8 cellular contexts compared by ENCODE assay signal in the genomic region with DNA sequence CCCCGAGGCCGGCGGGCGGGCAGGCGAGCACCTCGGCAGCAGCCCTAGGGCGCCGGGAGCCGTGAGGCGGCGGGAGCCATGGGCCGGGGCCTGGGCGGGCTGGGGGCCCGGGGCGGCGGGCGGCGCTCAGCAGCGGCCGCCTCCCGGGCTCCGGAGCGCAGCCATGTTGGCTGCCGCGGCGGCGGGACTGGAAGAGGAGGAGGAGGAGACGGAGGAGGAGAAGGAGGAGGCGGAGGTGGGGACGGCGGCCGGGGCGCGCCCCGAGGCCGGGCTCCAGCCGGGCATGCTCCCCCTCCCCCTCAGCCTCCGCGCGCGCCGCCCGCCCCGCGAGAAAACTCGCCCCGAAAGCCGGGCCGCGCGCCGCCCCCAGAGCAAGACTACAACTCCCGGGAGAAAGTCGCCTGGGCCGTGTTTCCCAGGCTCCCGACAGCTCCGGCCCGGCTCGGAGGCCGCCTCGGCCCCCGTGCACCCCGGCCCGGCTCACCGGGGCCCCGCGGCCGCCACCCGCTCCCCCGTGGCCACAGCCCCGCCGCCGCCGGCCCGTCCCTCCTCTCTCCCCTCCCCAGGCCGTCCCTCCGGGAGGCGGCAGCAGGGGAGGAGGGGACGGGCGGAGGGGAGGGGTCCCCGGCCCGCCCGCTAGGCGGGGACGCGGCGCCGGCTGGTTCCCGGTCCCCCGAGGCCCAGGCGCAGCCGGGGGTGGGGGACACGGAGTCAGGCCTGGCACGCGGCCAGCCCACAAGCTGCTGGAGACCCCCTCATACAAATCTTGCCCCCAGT. TPM values are rescaled to one million over a fixed set of nuclear protein-coding genes. Genes with fewer than 3 reads are reported as not detected.
DNase-seq lines count a peak whose midpoint lies in the region; ATAC-seq and TF ChIP-seq lines count a peak whose summit lies in the region.

Gene DLG5, minus strand, starts transcription at position 190 of the 777 bp plus-strand sequence. CDS start 235 bp downstream, outside the sequence.

- ATAC-seq in GM19395 (IDR thresholded peaks at IDR 0.05; ENCODE audit: unreplicated experiment), result peak; percentile 62

- H3K36me3 ChIP-seq in Caco-2 (ENCODE audit: control insufficient read depth, insufficient read depth, low read length) (no peaks in the 10 kb centered on the region), esophagus muscularis mucosa (no peaks in the 10 kb centered on the region), mucosa of rectum (ENCODE audit: control insufficient read depth in 2 of 2, insufficient read depth in 2 of 2, low read length in 2 of 2) (peaks cover 0 to under 1% of the 10 kb centered on the region in 2 donors), tibial nerve (no peaks in the 10 kb centered on the region)

- DNase-seq in Caco-2 (peak; percentile 65 to 70), HUDEP-2 (lab: John Stamatoyannopoulos, UW; ENCODE audit: unreplicated experiment in 76 of 76) (peak in 42 of 76 experiments; percentile 5 to 52 (median 26)), esophagus muscularis mucosa (ENCODE audit: extremely low spot score) (no peak), tibial nerve (ENCODE audit: low spot score in 2 of 2) (peak; percentile 31 to 40), DMS153 treated with DMSO at 0.1 percent for 48 hours (lab: John Stamatoyannopoulos, UW; ENCODE audit: unreplicated experiment) (no peak)
- DNase-seq in activated CD4-positive, alpha-beta memory T cell treated with anti-CD3 and anti-CD28 coated beads for 36 hours, result peak; percentile 34

- no peaks in the 10 kb centered on the region for H3K27me3 Mint-ChIP-seq in Caco-2 (ENCODE audit: insufficient read depth, unreplicated experiment)
- H3K27me3 Mint-ChIP-seq in activated CD4-positive, alpha-beta memory T cell treated with anti-CD3 and anti-CD28 coated beads for 36 hours, result peaks cover 42% of the 10 kb centered on the region

- no peaks in the 10 kb centered on the region for H3K9me3 Mint-ChIP-seq in Caco-2 (ENCODE audit: unreplicated experiment)
- no peaks in the 10 kb centered on the region for H3K9me3 Mint-ChIP-seq in activated CD4-positive, alpha-beta memory T cell treated with anti-CD3 and anti-CD28 coated beads for 36 hours

- H3K4me3 Mint-ChIP-seq in Caco-2 (ENCODE audit: unreplicated experiment), result peak within 1 kb of the TSS; percentile 89
- H3K4me3 Mint-ChIP-seq in activated CD4-positive, alpha-beta memory T cell treated with anti-CD3 and anti-CD28 coated beads for 36 hours, result peak within 1 kb of the TSS; percentile 64

- TF ChIP-seq POLR2A in esophagus muscularis mucosa (IDR thresholded peaks at IDR 0.05; ENCODE audit: low read depth) (no peak), tibial nerve (IDR thresholded peaks at IDR 0.05) (peak in 1 of 2 donors; percentile 30)

- no peaks in the 10 kb centered on the region for H3K9me3 ChIP-seq in Caco-2
- H3K9me3 ChIP-seq in esophagus muscularis mucosa, result no peaks in the 10 kb centered on the region
- no peaks in the 10 kb centered on the region for H3K9me3 ChIP-seq in mucosa of rectum (ENCODE audit: control insufficient read depth in 2 of 2, low read length in 2 of 2)
- no peaks in the 10 kb centered on the region for H3K9me3 ChIP-seq in tibial nerve

- peak within 1 kb of the TSS; percentile 74 for H3K27ac Mint-ChIP-seq in Caco-2 (ENCODE audit: unreplicated experiment)
- no peak within 1 kb of the TSS for H3K27ac Mint-ChIP-seq in activated CD4-positive, alpha-beta memory T cell treated with anti-CD3 and anti-CD28 coated beads for 36 hours

- intact Hi-C loops in Caco-2 (cut with micrococcal nuclease; ENCODE audit: unreplicated experiment) (loop anchor here (2.0 kb wide), 2 partner anchors 38 to 78 kb away; no protein-coding TSS in a partner anchor), esophagus muscularis mucosa (cut with DNase I) (loop anchor here (2.0 to 5.0 kb wide), 2 partner anchors 46 to 80 kb away; no protein-coding TSS in a partner anchor)
- intact Hi-C loops in activated CD4-positive, alpha-beta memory T cell treated with anti-CD3 and anti-CD28 coated beads for 36 hours (cut with micrococcal nuclease), result no loop called here

- H3K36me3 Mint-ChIP-seq in Caco-2 (ENCODE audit: insufficient read depth, unreplicated experiment), result peaks cover 6% of the 10 kb centered on the region
- H3K36me3 Mint-ChIP-seq in activated CD4-positive, alpha-beta memory T cell treated with anti-CD3 and anti-CD28 coated beads for 36 hours, result no peaks in the 10 kb centered on the region

- POLR2A ChIA-PET in Caco-2 (lab: Charles Lee), result no interaction called here
- POLR2A ChIA-PET in activated CD4-positive, alpha-beta memory T cell treated with anti-CD3 and anti-CD28 coated beads for 36 hours (lab: Charles Lee), result no interaction called here

- H3K4me1 Mint-ChIP-seq in Caco-2 (ENCODE audit: low read depth, unreplicated experiment), result peaks cover 28% of the 10 kb centered on the region
- peaks cover 10% of the 10 kb centered on the region for H3K4me1 Mint-ChIP-seq in activated CD4-positive, alpha-beta memory T cell treated with anti-CD3 and anti-CD28 coated beads for 36 hours (ENCODE audit: low read depth)

- H3K9ac ChIP-seq in mucosa of rectum (ENCODE audit: low read depth in 1 of 2, low read length in 2 of 2), result peak within 1 kb of the TSS; percentile 68 to 82

- WGBS in esophagus muscularis mucosa, result 1% methylated on average over 26 of the region's 95 CpGs
- 0 to 1% methylated on average over 22 to 47 of the region's 95 CpGs for WGBS in tibial nerve, 2 donors

- peaks cover 26% of the 10 kb centered on the region for H3K4me1 ChIP-seq in Caco-2
- H3K4me1 ChIP-seq in esophagus muscularis mucosa, result peaks cover 24 to 57% (median 51%) of the 10 kb centered on the region in 4 donors
- H3K4me1 ChIP-seq in mucosa of rectum (ENCODE audit: control insufficient read depth in 2 of 2, insufficient read depth in 2 of 2, low read length in 2 of 2), result peaks cover 7 to 19% of the 10 kb centered on the region in 2 donors
- H3K4me1 ChIP-seq in tibial nerve, result peaks cover 0 to 31% (median 6%) of the 10 kb centered on the region in 4 donors

- H3K4me3 ChIP-seq in Caco-2 (ENCODE audit: low read depth, low read length) (peak within 1 kb of the TSS; percentile 93), esophagus muscularis mucosa (peak within 1 kb of the TSS; percentile 71 to 98 (median 93)), mucosa of rectum (ENCODE audit: low read length in 2 of 2) (peak within 1 kb of the TSS; percentile 80 to 84), tibial nerve (peak within 1 kb of the TSS; percentile 70 to 96 (median 86))

- no TSS peak for BruUV-seq in Caco-2 (replicated peaks; lab: Mats Ljungman, UMichigan)

- H3K27ac ChIP-seq in esophagus muscularis mucosa (replicated peaks in 1 of 4) (peak within 1 kb of the TSS; percentile 90 to 92 (median 91)), mucosa of rectum (ENCODE audit: low read depth in 2 of 2, low read length in 2 of 2) (peak within 1 kb of the TSS; percentile 68 to 70), tibial nerve (peak within 1 kb of the TSS; percentile 69 to 87 (median 75))

- H3K27me3 ChIP-seq in Caco-2 (replicated peaks; ENCODE audit: control insufficient read depth, insufficient read depth, low read length), result no peaks in the 10 kb centered on the region
- no peaks in the 10 kb centered on the region for H3K27me3 ChIP-seq in esophagus muscularis mucosa
- peaks cover 0 to 3% of the 10 kb centered on the region in 2 donors for H3K27me3 ChIP-seq in mucosa of rectum (ENCODE audit: control insufficient read depth in 2 of 2, insufficient read depth in 2 of 2, low read length in 2 of 2)
- no peaks in the 10 kb centered on the region for H3K27me3 ChIP-seq in tibial nerve

- no peak for TF ChIP-seq EP300 in esophagus muscularis mucosa (IDR thresholded peaks at IDR 0.05)
- no peak for TF ChIP-seq EP300 in tibial nerve (IDR thresholded peaks at IDR 0.05)

- TF ChIP-seq CTCF in Caco-2 (IDR thresholded peaks at IDR 0.05; ENCODE audit: insufficient read depth in 1 of 2, low read depth in 1 of 2, low read length in 1 of 2, severe bottlenecking in 1 of 2, unreplicated experiment in 1 of 2) (peak in 1 of 2 experiments; percentile 17), esophagus muscularis mucosa (IDR thresholded peaks at IDR 0.05) (no peak), tibial nerve (IDR thresholded peaks at IDR 0.05) (peak in 2 of 5 experiments; percentile 6 to 26)

- CTCF ChIA-PET in Caco-2 (lab: Charles Lee), result interaction anchor here (0.6 to 1.5 kb wide), 4 partner anchors 13 to 85 kb away, joined by 3 to 4 read pairs (median 4); no protein-coding TSS in a partner anchor
- CTCF ChIA-PET in activated CD4-positive, alpha-beta memory T cell treated with anti-CD3 and anti-CD28 coated beads for 36 hours (lab: Charles Lee), result no interaction called here

RNA-seq across cellular contexts. Expression of gene DLG5, which starts in this region (rescaled TPM):
- total RNA-seq in Caco-2 (2022) (65.9 and 69.7 TPM in 2 replicates), esophagus muscularis mucosa (100 to 1,000 TPM in 1 of 4 donors, 10 to 100 TPM in 3; 55.7 to 120 (median 76.6) TPM), tibial nerve (10 to 100 TPM; 33.0 to 47.7 (median 40.8) TPM)
- 1 to 10 TPM; 2.6 to 2.9 TPM for total RNA-seq in activated CD4-positive, alpha-beta memory T cell treated with anti-CD3 and anti-CD28 coated beads for 36 hours

Comparison
In these comparisons a context has a peak if more than half of its experiments do, and no peak if none do; other contexts are left out.
1. RNA of gene DLG5 (total RNA-seq): 55.7 to 120 TPM in esophagus muscularis mucosa, 65.9 to 69.7 TPM in Caco-2 and 33.0 to 47.7 TPM in tibial nerve; 2.6 to 2.9 TPM in activated CD4-positive, alpha-beta memory T cell treated with anti-CD3 and anti-CD28 coated beads for 36 hours; every median in the first group is over 4 times any median in the second.
2. DNase-seq: peak in Caco-2 (2 of 2), HUDEP-2 (42 of 76), activated CD4-positive, alpha-beta memory T cell treated with anti-CD3 and anti-CD28 coated beads for 36 hours (single experiment) and tibial nerve (2 of 2); none in esophagus muscularis mucosa (single experiment) and DMS153 treated with DMSO at 0.1 percent for 48 hours (single experiment).
3. Peak in every context shown above with its lines, with median percentiles within 50 percentile points of each other: H3K4me3 ChIP-seq and H3K27ac ChIP-seq.